In genomic region chrX:67546496-67547423, GRCh38 we compare ENCODE assay signal across 12 cellular contexts. TPM values are rescaled to one million over a fixed set of nuclear protein-coding genes. Genes with fewer than 3 reads are reported as not detected.
DNase-seq lines count a peak whose midpoint lies in the region; ATAC-seq and TF ChIP-seq lines count a peak whose summit lies in the region.
"Had no signal": no experiment of that assay in that cellular context is flagged by ENCODE, and none has a peak within 500 bp of the region (broad histone marks: within the 10 kb centered on the region; RNA-seq: fewer than 3 reads in every experiment).

No MANE protein-coding gene starts in this region.

- no peaks in the 10 kb centered on the region for H3K9me3 ChIP-seq in endodermal cell (ENCODE audit: control insufficient read depth, low read length)
- no peaks in the 10 kb centered on the region for H3K9me3 ChIP-seq in muscle layer of colon (ENCODE audit: low read length)
- no peaks in the 10 kb centered on the region for H3K9me3 ChIP-seq in upper lobe of left lung
- H3K9me3 ChIP-seq: Caco-2 had no signal

- H3K27ac ChIP-seq in endodermal cell (ENCODE audit: low read depth, low read length) = no peak overlapping the region
- H3K27ac ChIP-seq in muscle layer of colon (ENCODE audit: low read depth, low read length) = no peak overlapping the region
- peak overlapping the region in 2 of 4 donors; percentile 27 to 51 for H3K27ac ChIP-seq in upper lobe of left lung

- no peak for TF ChIP-seq EP300 in upper lobe of left lung (IDR thresholded peaks at IDR 0.05)

- H3K4me1 Mint-ChIP-seq in activated naive CD8-positive, alpha-beta T cell (ENCODE audit: low read depth) = peaks cover 7% of the 10 kb centered on the region
- no peaks in the 10 kb centered on the region for H3K4me1 Mint-ChIP-seq in activated naive CD8-positive, alpha-beta T cell treated with anti-CD3 and anti-CD28 coated beads, Interleukin-2, amount 50 U/mL, for 24 hours
- H3K4me1 Mint-ChIP-seq in endodermal cell = peaks cover 9% of the 10 kb centered on the region

- H3K4me3 ChIP-seq in endodermal cell (ENCODE audit: low read length) (peak overlapping the region; percentile 64), muscle layer of colon (ENCODE audit: low read depth in 1 of 2, low read length in 2 of 2) (peak overlapping the region; percentile 29 to 62), upper lobe of left lung (peak overlapping the region in 3 of 4 donors; percentile 43 to 55 (median 49))

- ATAC-seq in activated naive CD8-positive, alpha-beta T cell treated with anti-CD3 and anti-CD28 coated beads, Interleukin-2, amount 50 U/mL, for 24 hours = no peak
- no peak for ATAC-seq in upper lobe of left lung (ENCODE audit: low FRiP score in 2 of 2)
- no peak for ATAC-seq in GM21390 (IDR thresholded peaks at IDR 0.05; ENCODE audit: unreplicated experiment)
- ATAC-seq: activated naive CD4-positive, alpha-beta T cell treated with anti-CD3 and anti-CD28 coated beads, Interleukin-2, amount 50 U/mL, for 72 hours had no signal

- TF ChIP-seq CTCF in endodermal cell (conservative IDR thresholded peaks at IDR 0.05) = no peak
- TF ChIP-seq CTCF in upper lobe of left lung (IDR thresholded peaks at IDR 0.05) = no peak

- DNase-seq in activated naive CD8-positive, alpha-beta T cell treated with anti-CD3 and anti-CD28 coated beads, Interleukin-2, amount 50 U/mL, for 24 hours = no peak
- DNase-seq in endodermal cell (peak; percentile 54), upper lobe of left lung (no peak), SKM-1 (lab: John Stamatoyannopoulos, UW; ENCODE audit: unreplicated experiment) (no peak)
- no peak for DNase-seq in stimulated activated CD4-positive, alpha-beta T cell treated with anti-CD3 and anti-CD28 coated beads, Interleukin-1b, Interleukin-23, amount 100 ng/mL, for 48 hours
- DNase-seq: Caco-2, NCI-H1417 treated with DMSO at 0.1 percent for 48 hours, T-helper 1 cell had no signal

- no peaks in the 10 kb centered on the region for H3K36me3 Mint-ChIP-seq in activated naive CD8-positive, alpha-beta T cell
- H3K36me3 Mint-ChIP-seq in activated naive CD8-positive, alpha-beta T cell treated with anti-CD3 and anti-CD28 coated beads, Interleukin-2, amount 50 U/mL, for 24 hours (ENCODE audit: low read depth) = no peaks in the 10 kb centered on the region
- no peaks in the 10 kb centered on the region for H3K36me3 Mint-ChIP-seq in endodermal cell (ENCODE audit: low read depth)
- H3K36me3 Mint-ChIP-seq: activated naive CD4-positive, alpha-beta T cell treated with anti-CD3 and anti-CD28 coated beads, Interleukin-2, amount 50 U/mL, for 72 hours had no signal

- H3K4me1 ChIP-seq in endodermal cell (ENCODE audit: control insufficient read depth, insufficient read depth, low read length) (no peaks in the 10 kb centered on the region), muscle layer of colon (ENCODE audit: insufficient read depth, low read length) (no peaks in the 10 kb centered on the region), upper lobe of left lung (peaks cover 0 to 4% (median 2%) of the 10 kb centered on the region in 4 donors)
- H3K4me1 ChIP-seq: Caco-2 had no signal

- H3K27me3 ChIP-seq in endodermal cell (ENCODE audit: control insufficient read depth, insufficient read depth, low read length, poor library complexity, severe bottlenecking) = peaks cover 70% of the 10 kb centered on the region
- H3K27me3 ChIP-seq in muscle layer of colon (ENCODE audit: control insufficient read depth in 1 of 2, insufficient read depth in 2 of 2, low read length in 2 of 2) = peaks cover 0 to 15% of the 10 kb centered on the region in 2 donors
- H3K27me3 ChIP-seq in upper lobe of left lung = no peaks in the 10 kb centered on the region

- no peak overlapping the region for H3K9ac ChIP-seq in endodermal cell (ENCODE audit: extremely low read depth, low read length, poor library complexity, severe bottlenecking)
- H3K9ac ChIP-seq in muscle layer of colon (ENCODE audit: low read length) = peak overlapping the region; percentile 30

- peaks cover 7% of the 10 kb centered on the region for H3K27me3 Mint-ChIP-seq in activated naive CD8-positive, alpha-beta T cell
- H3K27me3 Mint-ChIP-seq in activated naive CD8-positive, alpha-beta T cell treated with anti-CD3 and anti-CD28 coated beads, Interleukin-2, amount 50 U/mL, for 24 hours = peaks cover 23% of the 10 kb centered on the region
- peaks cover 61% of the 10 kb centered on the region for H3K27me3 Mint-ChIP-seq in endodermal cell (ENCODE audit: insufficient read depth)

- H3K36me3 ChIP-seq in endodermal cell (ENCODE audit: control insufficient read depth, insufficient read depth, low read length) (no peaks in the 10 kb centered on the region), muscle layer of colon (ENCODE audit: insufficient read depth, low read length) (no peaks in the 10 kb centered on the region), upper lobe of left lung (no peaks in the 10 kb centered on the region)

- H3K4me3 Mint-ChIP-seq in activated naive CD8-positive, alpha-beta T cell = peak overlapping the region; percentile 32
- H3K4me3 Mint-ChIP-seq in activated naive CD8-positive, alpha-beta T cell treated with anti-CD3 and anti-CD28 coated beads, Interleukin-2, amount 50 U/mL, for 24 hours = no peak overlapping the region
- H3K4me3 Mint-ChIP-seq in endodermal cell = peak overlapping the region; percentile 49

- H3K9me3 Mint-ChIP-seq in activated naive CD8-positive, alpha-beta T cell (ENCODE audit: low read depth) = no peaks in the 10 kb centered on the region
- no peaks in the 10 kb centered on the region for H3K9me3 Mint-ChIP-seq in activated naive CD8-positive, alpha-beta T cell treated with anti-CD3 and anti-CD28 coated beads, Interleukin-2, amount 50 U/mL, for 24 hours
- peaks cover 49% of the 10 kb centered on the region for H3K9me3 Mint-ChIP-seq in endodermal cell
- H3K9me3 Mint-ChIP-seq: activated naive CD4-positive, alpha-beta T cell treated with anti-CD3 and anti-CD28 coated beads, Interleukin-2, amount 50 U/mL, for 72 hours had no signal

- 0 to 2% methylated on average over 5 to 29 of the region's 44 CpGs for WGBS in endodermal cell (ENCODE audit: insufficient coverage in 1 of 2, insufficient read length in 1 of 2), 2 experiments
- 47 to 67% methylated on average over 7 to 44 of the region's 44 CpGs for WGBS in upper lobe of left lung, 2 donors

- no peak for TF ChIP-seq POLR2A in upper lobe of left lung (IDR thresholded peaks at IDR 0.05)

- H3K27ac Mint-ChIP-seq in activated naive CD8-positive, alpha-beta T cell = no peak overlapping the region
- no peak overlapping the region for H3K27ac Mint-ChIP-seq in activated naive CD8-positive, alpha-beta T cell treated with anti-CD3 and anti-CD28 coated beads, Interleukin-2, amount 50 U/mL, for 24 hours
- H3K27ac Mint-ChIP-seq in endodermal cell = no peak overlapping the region
- H3K27ac Mint-ChIP-seq: activated naive CD4-positive, alpha-beta T cell treated with anti-CD3 and anti-CD28 coated beads, Interleukin-2, amount 50 U/mL, for 72 hours had no signal

RNA-seq across cellular contexts. Expression of gene AR, which starts 2.9 kb away (rescaled TPM):
- total RNA-seq in endodermal cell = 1 to 10 TPM; 1.5 to 2.2 TPM
- polyA plus RNA-seq in endodermal cell (2013, experiment 1 of 2) = 3.4 TPM
- 3.3 TPM for polyA plus RNA-seq in endodermal cell (2013, experiment 2 of 2)
- 1 to 10 TPM; 2.0 to 5.8 (median 2.6) TPM for total RNA-seq in upper lobe of left lung
- total RNA-seq: activated naive CD4-positive, alpha-beta T cell treated with anti-CD3 and anti-CD28 coated beads, Interleukin-2, amount 50 U/mL, for 72 hours had no signal
